In the genomic region with DNA sequence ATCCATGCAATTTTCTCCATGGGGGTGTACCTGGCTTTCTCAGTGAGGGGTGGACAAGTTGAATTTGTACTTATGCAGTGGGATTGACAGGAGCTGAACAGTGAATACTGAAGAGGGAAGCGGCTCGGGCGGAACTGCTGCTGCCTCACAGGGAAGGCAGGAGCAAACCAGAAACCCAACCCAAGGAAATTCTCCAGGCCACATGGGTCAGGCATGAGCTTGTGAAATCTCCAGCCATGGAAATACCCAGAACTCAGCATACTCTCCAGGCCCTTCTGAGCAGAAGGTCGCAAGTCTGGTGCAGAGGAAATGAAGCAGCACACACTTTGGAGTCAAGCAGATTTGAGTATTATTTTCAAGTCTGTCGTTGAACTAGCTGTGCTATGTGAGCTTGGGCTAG, we compare ENCODE assay signal across 16 cellular contexts. TPM values are rescaled to one million over a fixed set of nuclear protein-coding genes. Genes with fewer than 3 reads are reported as not detected.
DNase-seq lines count a peak whose midpoint lies in the region; ATAC-seq and TF ChIP-seq lines count a peak whose summit lies in the region.
"Had no signal": no experiment of that assay in that cellular context is flagged by ENCODE, and none has a peak within 500 bp of the region (broad histone marks: within the 10 kb centered on the region; RNA-seq: fewer than 3 reads in every experiment).

No MANE protein-coding gene starts in this region.

- no peak for TF ChIP-seq EP300 in stomach (IDR thresholded peaks at IDR 0.05)

- no peak overlapping the region for H3K4me3 Mint-ChIP-seq in CD14-positive monocyte
- no peak overlapping the region for H3K4me3 Mint-ChIP-seq in WTC11
- H3K4me3 Mint-ChIP-seq in osteocyte (ENCODE audit: unreplicated experiment): no peak overlapping the region

- H3K9me3 Mint-ChIP-seq in CD14-positive monocyte (peaks cover 0 to 5% (median 0%) of the 10 kb centered on the region in 7 donors), WTC11 (0 out of 2 replicates have a peak, but pooled peaks cover 8% of the 10 kb centered on the region), osteocyte (ENCODE audit: unreplicated experiment) (peaks cover 10% of the 10 kb centered on the region)

- H3K4me1 Mint-ChIP-seq in CD14-positive monocyte (peaks cover 43% of the 10 kb centered on the region), WTC11 (peaks cover 37% of the 10 kb centered on the region), osteocyte (ENCODE audit: unreplicated experiment) (peaks cover 34% of the 10 kb centered on the region)

- H3K27ac ChIP-seq in left ventricle myocardium inferior (replicated peaks) (peak overlapping the region; percentile 73), stomach (no peak overlapping the region)
- H3K27ac ChIP-seq: neutrophil, tibial nerve had no signal

- H3K4me1 ChIP-seq in left ventricle myocardium inferior (peaks cover 50% of the 10 kb centered on the region), stomach (peaks cover 0 to 22% (median 14%) of the 10 kb centered on the region in 4 donors)

- H3K27me3 Mint-ChIP-seq in CD14-positive monocyte (ENCODE audit: low read depth in 3 of 3) (peaks cover 0 to 2% (median 0%) of the 10 kb centered on the region in 3 donors), WTC11 (ENCODE audit: low read depth) (no peaks in the 10 kb centered on the region; the same call in 1 of the 2 replicates), osteocyte (ENCODE audit: unreplicated experiment) (no peaks in the 10 kb centered on the region)

- no peak for TF ChIP-seq POLR2A in stomach (IDR thresholded peaks at IDR 0.05)

- CTCF ChIA-PET in WTC11 (lab: Charles Lee): interaction anchor here (0.7 to 1.4 kb wide), 2 partner anchors 12 to 138 kb away, joined by 3 read pairs; no protein-coding TSS in a partner anchor

- DNase-seq in CD14-positive monocyte (ENCODE audit: low spot score) (no peak), WTC11 (ENCODE audit: low spot score) (no peak), left ventricle myocardium inferior (no peak), osteocyte (ENCODE audit: extremely low spot score, unreplicated experiment) (peak; percentile 67), stomach (no peak)
- DNase-seq: activated CD4-positive, alpha-beta T cell treated with anti-CD3 and anti-CD28 coated beads, Interleukin-2, amount 50 U/mL, for 48 hours; activated effector memory CD4-positive, alpha-beta T cell treated with anti-CD3 and anti-CD28 coated beads, Interleukin-2, amount 50 U/mL, for 16 hours; effector memory CD4-positive, alpha-beta T cell; NCI-H187 treated with DMSO at 0.1 percent for 48 hours; NCI-H82 had no signal

- H3K4me3 ChIP-seq in left ventricle myocardium inferior: no peak overlapping the region
- no peak overlapping the region for H3K4me3 ChIP-seq in stomach
- H3K4me3 ChIP-seq: tibial nerve had no signal

- POLR2A ChIA-PET in WTC11 (lab: Charles Lee): interaction anchor here (0.7 kb wide), 1 partner anchor 26 kb away, joined by 3 read pairs; a partner anchor contains a TSS

- WGBS in stomach, 5 donors: 73 to 84% (median 76%) methylated on average over 5 of the region's 5 CpGs

- H3K9me3 ChIP-seq in left ventricle myocardium inferior (replicated peaks) (no peaks in the 10 kb centered on the region), stomach (no peaks in the 10 kb centered on the region)
- H3K9me3 ChIP-seq: neutrophil, tibial nerve had no signal

- intact Hi-C loops in CD14-positive monocyte (cut with micrococcal nuclease) (no loop called here), left ventricle myocardium inferior (cut with micrococcal nuclease) (no loop called here), stomach (cut with DNase I; ENCODE audit: low total_unique reads) (no loop called here)

- no peak for ATAC-seq in WTC11
- no peak for ATAC-seq in HG03469 (IDR thresholded peaks at IDR 0.05; ENCODE audit: unreplicated experiment)
- no peak for ATAC-seq in HG02973 (IDR thresholded peaks at IDR 0.05; ENCODE audit: unreplicated experiment)
- no peak for ATAC-seq in activated CD4-positive, CD25-positive, alpha-beta regulatory T cell treated with anti-CD3 and anti-CD28 coated beads, Interleukin-2, amount 50 U/mL, for 24 hours
- ATAC-seq: HCT116 had no signal

- no peaks in the 10 kb centered on the region for H3K36me3 Mint-ChIP-seq in CD14-positive monocyte
- H3K36me3 Mint-ChIP-seq in WTC11: no peaks in the 10 kb centered on the region
- no peaks in the 10 kb centered on the region for H3K36me3 Mint-ChIP-seq in osteocyte (ENCODE audit: unreplicated experiment)

- H3K36me3 ChIP-seq in left ventricle myocardium inferior: no peaks in the 10 kb centered on the region
- no peaks in the 10 kb centered on the region for H3K36me3 ChIP-seq in stomach
- H3K36me3 ChIP-seq: neutrophil, tibial nerve had no signal

- H3K27me3 ChIP-seq in left ventricle myocardium inferior (ENCODE audit: low read depth) (no peaks in the 10 kb centered on the region), stomach (no peaks in the 10 kb centered on the region)
- H3K27me3 ChIP-seq: neutrophil, tibial nerve had no signal

- H3K27ac Mint-ChIP-seq in CD14-positive monocyte (peak overlapping the region in 4 of 7 donors; percentile 28 to 89 (median 67)), WTC11 (peak overlapping the region; percentile 19; the same call in 1 of the 2 replicates), osteocyte (ENCODE audit: unreplicated experiment) (peak overlapping the region; percentile 63)

- TF ChIP-seq CTCF in CD14-positive monocyte (IDR thresholded peaks at IDR 0.05) (no peak), WTC11 (IDR thresholded peaks at IDR 0.05) (no peak), left ventricle myocardium inferior (IDR thresholded peaks at IDR 0.05; ENCODE audit: borderline replicate concordance) (no peak), osteocyte (IDR thresholded peaks at IDR 0.05) (no peak), stomach (IDR thresholded peaks at IDR 0.05) (no peak)

TF ChIP-seq in WTC11, 78 proteins besides CTCF, POLR2A, EP300 and RAD21 (continues in another document):
- TF ChIP-seq TP53 (CRISPR knock-in tag; IDR thresholded peaks at IDR 0.05) (no peak), NFYB (CRISPR knock-in tag; conservative IDR thresholded peaks at IDR 0.05; ENCODE audit: low read depth) (no peak), MYBL2 (CRISPR knock-in tag; IDR thresholded peaks at IDR 0.05) (no peak)
- TF ChIP-seq, protein P1, sequence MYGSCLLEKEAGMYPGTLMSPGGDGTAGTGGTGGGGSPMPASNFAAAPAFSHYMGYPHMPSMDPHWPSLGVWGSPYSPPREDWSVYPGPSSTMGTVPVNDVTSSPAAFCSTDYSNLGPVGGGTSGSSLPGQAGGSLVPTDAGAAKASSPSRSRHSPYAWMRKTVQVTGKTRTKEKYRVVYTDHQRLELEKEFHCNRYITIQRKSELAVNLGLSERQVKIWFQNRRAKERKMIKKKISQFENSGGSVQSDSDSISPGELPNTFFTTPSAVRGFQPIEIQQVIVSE (CRISPR knock-in tag; IDR thresholded peaks at IDR 0.05; ENCODE audit: borderline replicate concordance): no peak
- TF ChIP-seq, protein P2, sequence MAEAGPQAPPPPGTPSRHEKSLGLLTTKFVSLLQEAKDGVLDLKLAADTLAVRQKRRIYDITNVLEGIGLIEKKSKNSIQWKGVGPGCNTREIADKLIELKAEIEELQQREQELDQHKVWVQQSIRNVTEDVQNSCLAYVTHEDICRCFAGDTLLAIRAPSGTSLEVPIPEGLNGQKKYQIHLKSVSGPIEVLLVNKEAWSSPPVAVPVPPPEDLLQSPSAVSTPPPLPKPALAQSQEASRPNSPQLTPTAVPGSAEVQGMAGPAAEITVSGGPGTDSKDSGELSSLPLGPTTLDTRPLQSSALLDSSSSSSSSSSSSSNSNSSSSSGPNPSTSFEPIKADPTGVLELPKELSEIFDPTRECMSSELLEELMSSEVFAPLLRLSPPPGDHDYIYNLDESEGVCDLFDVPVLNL (CRISPR knock-in tag; IDR thresholded peaks at IDR 0.05; ENCODE audit: borderline replicate concordance, low read depth): no peak
- TF ChIP-seq, protein P3, sequence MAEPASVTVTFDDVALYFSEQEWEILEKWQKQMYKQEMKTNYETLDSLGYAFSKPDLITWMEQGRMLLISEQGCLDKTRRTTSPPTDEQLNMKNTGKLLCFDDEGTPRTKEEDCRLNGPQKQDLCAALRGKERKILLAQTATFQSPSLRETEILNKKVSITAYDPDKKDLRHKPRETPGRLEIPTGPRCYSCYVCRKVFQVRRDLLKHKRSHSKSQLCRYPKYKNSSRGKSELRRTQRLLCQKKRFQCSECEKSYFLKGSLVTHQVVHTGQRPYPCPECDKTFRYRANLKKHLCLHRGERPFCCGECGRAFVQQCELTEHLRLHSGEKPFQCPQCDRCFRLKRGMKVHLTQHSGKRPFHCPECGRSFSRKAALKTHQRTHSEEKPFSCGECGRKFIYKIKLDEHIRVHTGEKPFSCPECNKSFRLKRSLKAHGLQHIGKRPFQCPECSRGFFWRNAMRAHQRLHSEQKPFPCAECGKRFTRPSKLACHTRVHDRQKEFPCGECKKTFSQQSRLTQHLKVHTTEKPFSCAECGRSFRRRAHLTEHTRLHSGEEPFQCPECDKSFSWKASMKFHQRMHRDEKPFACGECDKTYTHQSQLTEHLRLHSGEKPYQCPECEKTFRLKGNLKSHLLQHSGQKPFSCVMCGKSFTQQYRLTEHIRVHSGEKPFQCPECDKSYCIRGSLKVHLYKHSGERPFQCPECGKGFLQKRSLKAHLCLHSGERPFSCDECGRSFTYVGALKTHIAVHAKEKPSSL (CRISPR knock-in tag; conservative IDR thresholded peaks at IDR 0.05): no peak
- TF ChIP-seq, protein P4, sequence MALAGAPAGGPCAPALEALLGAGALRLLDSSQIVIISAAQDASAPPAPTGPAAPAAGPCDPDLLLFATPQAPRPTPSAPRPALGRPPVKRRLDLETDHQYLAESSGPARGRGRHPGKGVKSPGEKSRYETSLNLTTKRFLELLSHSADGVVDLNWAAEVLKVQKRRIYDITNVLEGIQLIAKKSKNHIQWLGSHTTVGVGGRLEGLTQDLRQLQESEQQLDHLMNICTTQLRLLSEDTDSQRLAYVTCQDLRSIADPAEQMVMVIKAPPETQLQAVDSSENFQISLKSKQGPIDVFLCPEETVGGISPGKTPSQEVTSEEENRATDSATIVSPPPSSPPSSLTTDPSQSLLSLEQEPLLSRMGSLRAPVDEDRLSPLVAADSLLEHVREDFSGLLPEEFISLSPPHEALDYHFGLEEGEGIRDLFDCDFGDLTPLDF (CRISPR knock-in tag; IDR thresholded peaks at IDR 0.05): no peak

RNA-seq across cellular contexts. Expression of a gene that starts 26.5 kb away (rescaled TPM):
- 10 to 100 TPM; 17.7 to 22.3 TPM for polyA plus RNA-seq in CD14-positive monocyte
- total RNA-seq in WTC11 (2021): 42.3 to 49.4 TPM (median 45.6 TPM) in 3 replicates
- total RNA-seq in left ventricle myocardium inferior: 20.3 TPM
- total RNA-seq in osteocyte: 27.1 and 30.2 TPM in 2 replicates
- total RNA-seq in stomach: 10 to 100 TPM in 3 of 5 donors, 1 to 10 TPM in 1, not detected in 1; 8.7 to 54.3 (median 12.7) TPM
- 10 to 100 TPM; 29.6 to 66.7 (median 35.9) TPM for polyA plus RNA-seq in stomach

RNA-seq across cellular contexts. Expression of a gene that starts 57.3 kb away (rescaled TPM):
- polyA plus RNA-seq in CD14-positive monocyte (10 to 100 TPM; 22.9 to 58.5 TPM), stomach (10 to 100 TPM; 12.3 to 14.2 (median 13.4) TPM)
- total RNA-seq in WTC11 (2021) (63.1 to 80.1 TPM (median 71.7 TPM) in 3 replicates), left ventricle myocardium inferior (47.8 TPM), osteocyte (264 and 270 TPM in 2 replicates), stomach (10 to 100 TPM; 11.2 to 83.9 (median 30.7) TPM)
